In genomic region chr3:63933459-63933858, GRCh38 we compare ENCODE assay signal across 8 cellular contexts. TPM values are rescaled to one million over a fixed set of nuclear protein-coding genes. Genes with fewer than 3 reads are reported as not detected.
DNase-seq lines count a peak whose midpoint lies in the region; ATAC-seq lines count a peak whose summit lies in the region.

No MANE protein-coding gene starts in this region.

- no peak for DNase-seq in activated CD4-positive, alpha-beta T cell treated with anti-CD3 and anti-CD28 coated beads, Interleukin-2, amount 10 ng/mL, durations not matched to agents 24 days and 14 days
- DNase-seq in activated CD4-positive, alpha-beta T cell treated with anti-CD3 and anti-CD28 coated beads, Interleukin-2, amount 50 U/mL, for 48 hours: no peak
- DNase-seq in SIG-M5 treated with dmso at 0.1 percent for 504 hours (lab: John Stamatoyannopoulos, UW; ENCODE audit: unreplicated experiment) (peak; percentile 83), posterior cingulate gyrus (no peak), NCI-H187 treated with DMSO at 0.1 percent for 48 hours (lab: John Stamatoyannopoulos, UW) (no peak)
- no peak for DNase-seq in stimulated activated naive B cell treated with anti-CD40 and anti-IgM and Interleukin-4, amounts not matched to agents 10 μg/mL and 1 μg/mL and 100 μg/mL, for 72 hours
- DNase-seq in activated naive CD4-positive, alpha-beta T cell treated with anti-CD3 and anti-CD28 coated beads, Interleukin-2, amount 50 U/mL, for 72 hours (ENCODE audit: low spot score in 2 of 2): no peak

- H3K4me3 Mint-ChIP-seq in activated CD4-positive, alpha-beta T cell treated with anti-CD3 and anti-CD28 coated beads, Interleukin-2, amount 10 ng/mL, durations not matched to agents 24 days and 14 days: peak overlapping the region; percentile 26
- peak overlapping the region; percentile 69 to 74 for H3K4me3 Mint-ChIP-seq in stimulated activated naive B cell treated with anti-CD40 and anti-IgM and Interleukin-4, amounts not matched to agents 10 μg/mL and 1 μg/mL and 100 μg/mL, for 72 hours

- peak; percentile 60 for ATAC-seq in HG02973 (IDR thresholded peaks at IDR 0.05; ENCODE audit: unreplicated experiment)
- ATAC-seq in stimulated activated naive B cell treated with anti-CD40 and anti-IgM and Interleukin-4, amounts not matched to agents 10 μg/mL and 1 μg/mL and 100 μg/mL, for 72 hours (replicated peaks): peak; percentile 85 to 88
- ATAC-seq in activated naive CD4-positive, alpha-beta T cell treated with anti-CD3 and anti-CD28 coated beads, Interleukin-2, amount 50 U/mL, for 72 hours: no peak

- no peaks in the 10 kb centered on the region for H3K27me3 Mint-ChIP-seq in activated CD4-positive, alpha-beta T cell treated with anti-CD3 and anti-CD28 coated beads, Interleukin-2, amount 10 ng/mL, durations not matched to agents 24 days and 14 days
- H3K27me3 Mint-ChIP-seq in stimulated activated naive B cell treated with anti-CD40 and anti-IgM and Interleukin-4, amounts not matched to agents 10 μg/mL and 1 μg/mL and 100 μg/mL, for 72 hours: no peaks in the 10 kb centered on the region

- H3K36me3 Mint-ChIP-seq in activated CD4-positive, alpha-beta T cell treated with anti-CD3 and anti-CD28 coated beads, Interleukin-2, amount 10 ng/mL, durations not matched to agents 24 days and 14 days (ENCODE audit: low read depth): peaks cover 16% of the 10 kb centered on the region
- H3K36me3 Mint-ChIP-seq in stimulated activated naive B cell treated with anti-CD40 and anti-IgM and Interleukin-4, amounts not matched to agents 10 μg/mL and 1 μg/mL and 100 μg/mL, for 72 hours: peaks cover 20 to 51% of the 10 kb centered on the region in 2 donors
- H3K36me3 Mint-ChIP-seq in activated naive CD4-positive, alpha-beta T cell treated with anti-CD3 and anti-CD28 coated beads, Interleukin-2, amount 50 U/mL, for 72 hours: peaks cover 0 to 24% of the 10 kb centered on the region in 2 donors

- no peaks in the 10 kb centered on the region for H3K9me3 Mint-ChIP-seq in activated CD4-positive, alpha-beta T cell treated with anti-CD3 and anti-CD28 coated beads, Interleukin-2, amount 10 ng/mL, durations not matched to agents 24 days and 14 days
- H3K9me3 Mint-ChIP-seq in stimulated activated naive B cell treated with anti-CD40 and anti-IgM and Interleukin-4, amounts not matched to agents 10 μg/mL and 1 μg/mL and 100 μg/mL, for 72 hours: peaks cover 0 to 4% of the 10 kb centered on the region in 2 donors
- H3K9me3 Mint-ChIP-seq in activated naive CD4-positive, alpha-beta T cell treated with anti-CD3 and anti-CD28 coated beads, Interleukin-2, amount 50 U/mL, for 72 hours: no peaks in the 10 kb centered on the region

- intact Hi-C loops in activated CD4-positive, alpha-beta T cell treated with anti-CD3 and anti-CD28 coated beads, Interleukin-2, amount 10 ng/mL, durations not matched to agents 24 days and 14 days (cut with micrococcal nuclease): no loop called here
- intact Hi-C loops in posterior cingulate gyrus (cut with DNase I): no loop called here

- peak overlapping the region; percentile 58 for H3K27ac Mint-ChIP-seq in activated CD4-positive, alpha-beta T cell treated with anti-CD3 and anti-CD28 coated beads, Interleukin-2, amount 10 ng/mL, durations not matched to agents 24 days and 14 days
- peak overlapping the region; percentile 93 for H3K27ac Mint-ChIP-seq in stimulated activated naive B cell treated with anti-CD40 and anti-IgM and Interleukin-4, amounts not matched to agents 10 μg/mL and 1 μg/mL and 100 μg/mL, for 72 hours
- peak overlapping the region in 1 of 2 donors; percentile 7 for H3K27ac Mint-ChIP-seq in activated naive CD4-positive, alpha-beta T cell treated with anti-CD3 and anti-CD28 coated beads, Interleukin-2, amount 50 U/mL, for 72 hours

- peaks cover 58% of the 10 kb centered on the region for H3K4me1 Mint-ChIP-seq in activated CD4-positive, alpha-beta T cell treated with anti-CD3 and anti-CD28 coated beads, Interleukin-2, amount 10 ng/mL, durations not matched to agents 24 days and 14 days
- H3K4me1 Mint-ChIP-seq in stimulated activated naive B cell treated with anti-CD40 and anti-IgM and Interleukin-4, amounts not matched to agents 10 μg/mL and 1 μg/mL and 100 μg/mL, for 72 hours: peaks cover 52 to 78% of the 10 kb centered on the region in 2 donors

RNA-seq across cellular contexts. Expression of gene SCAANT1, which starts 21.3 kb away (rescaled TPM):
- total RNA-seq in activated CD4-positive, alpha-beta T cell treated with anti-CD3 and anti-CD28 coated beads, Interleukin-2, amount 10 ng/mL, durations not matched to agents 24 days and 14 days: not detected in 2 replicates
- total RNA-seq in activated naive CD4-positive, alpha-beta T cell treated with anti-CD3 and anti-CD28 coated beads, Interleukin-2, amount 50 U/mL, for 72 hours: not detected

Comparison
In these comparisons a context has a peak if more than half of its experiments do, and no peak if none do; other contexts are left out.
1. ATAC-seq: peak in HG02973 (single experiment) and stimulated activated naive B cell treated with anti-CD40 and anti-IgM and Interleukin-4, amounts not matched to agents 10 μg/mL and 1 μg/mL and 100 μg/mL, for 72 hours (2 of 2); none in activated naive CD4-positive, alpha-beta T cell treated with anti-CD3 and anti-CD28 coated beads, Interleukin-2, amount 50 U/mL, for 72 hours (0 of 2).